ENCODE assay signal across 8 cellular contexts in the genomic region with DNA sequence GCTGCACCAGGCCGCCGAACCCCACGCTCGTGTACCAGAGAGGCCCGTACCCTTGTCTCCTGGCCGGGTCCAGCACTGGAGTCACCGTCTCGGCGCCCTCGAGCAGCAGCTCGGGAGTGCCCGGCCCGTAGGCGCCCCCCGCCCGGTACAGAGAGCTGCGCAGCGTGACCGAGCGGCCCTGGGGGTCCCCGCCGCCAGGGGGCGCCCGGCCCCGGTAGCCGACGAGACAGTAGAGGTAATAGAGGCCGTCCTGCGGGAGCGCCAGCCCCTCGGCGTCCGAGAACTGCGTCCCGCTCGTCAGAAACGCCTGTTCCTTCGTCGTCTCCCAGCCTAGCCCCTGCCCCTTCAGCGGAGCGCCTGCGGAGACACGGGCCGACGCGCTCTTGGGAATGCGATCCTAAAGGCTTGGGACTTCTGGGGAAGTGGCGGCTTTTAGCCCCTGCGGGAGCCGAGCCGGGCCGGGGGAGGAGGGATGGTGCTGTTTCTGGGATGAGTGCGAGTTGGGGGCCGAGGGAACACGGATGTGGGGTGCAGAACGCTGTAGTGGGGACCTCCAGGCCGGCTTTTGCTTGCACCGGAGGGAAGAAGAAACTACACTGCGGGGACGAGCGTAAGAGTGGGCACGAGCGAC. TPM values are rescaled to one million over a fixed set of nuclear protein-coding genes. Genes with fewer than 3 reads are reported as not detected.
DNase-seq lines count a peak whose midpoint lies in the region; ATAC-seq, FAIRE-seq and TF ChIP-seq lines count a peak whose summit lies in the region.

No MANE protein-coding gene starts in this region.

- intact Hi-C loops in Caco-2 (cut with micrococcal nuclease; ENCODE audit: unreplicated experiment), result loop anchor here (1.0 kb wide), 1 partner anchor 17 kb away; no protein-coding TSS in a partner anchor

- FAIRE-seq in frontal cortex (lab: Jason Lieb, UNC), result no peak

- H3K79me2 ChIP-seq in KMS-11 (ENCODE audit: insufficient read depth, low read depth), result no peaks in the 10 kb centered on the region

- TF ChIP-seq CTCF in Caco-2 (IDR thresholded peaks at IDR 0.05; ENCODE audit: insufficient read depth in 1 of 2, low read depth in 1 of 2, low read length in 1 of 2, severe bottlenecking in 1 of 2, unreplicated experiment in 1 of 2) (peak; percentile 90 to 93), KMS-11 (conservative IDR thresholded peaks at IDR 0.05; ENCODE audit: low read depth, low read length) (peak; percentile 87), RWPE2 (IDR thresholded peaks at IDR 0.05; ENCODE audit: poor library complexity, severe bottlenecking) (peak; percentile 98), neutrophil (IDR thresholded peaks at IDR 0.05) (peak; percentile 94)

- POLR2A ChIA-PET in Caco-2 (lab: Charles Lee), result interaction anchor here (0.9 to 1.4 kb wide), 2 partner anchors 39 to 55 kb away, joined by 3 to 6 read pairs; a partner anchor contains a TSS

- H3K27ac Mint-ChIP-seq in Caco-2 (ENCODE audit: unreplicated experiment), result peak overlapping the region; percentile 83

- no peaks in the 10 kb centered on the region for H3K36me3 ChIP-seq in Caco-2 (ENCODE audit: control insufficient read depth, insufficient read depth, low read length)
- H3K36me3 ChIP-seq in KMS-11 (ENCODE audit: insufficient read depth), result no peaks in the 10 kb centered on the region
- no peaks in the 10 kb centered on the region for H3K36me3 ChIP-seq in RWPE2 (ENCODE audit: low read depth)
- peaks cover 15% of the 10 kb centered on the region for H3K36me3 ChIP-seq in neutrophil

- H3K4me1 ChIP-seq in Caco-2 (peaks cover 3% of the 10 kb centered on the region; the same call in 1 of the 2 replicates), KMS-11 (ENCODE audit: low read depth, poor library complexity, severe bottlenecking) (peaks cover 25% of the 10 kb centered on the region), RWPE2 (ENCODE audit: insufficient read depth, poor library complexity, severe bottlenecking) (peaks cover 12% of the 10 kb centered on the region), neutrophil (ENCODE audit: control insufficient read depth in 1 of 2, insufficient read depth in 1 of 2, low read depth in 1 of 2, low read length in 1 of 2) (peaks cover 68 to 72% of the 10 kb centered on the region in 2 experiments)

- peak; percentile 82 to 92 for DNase-seq in Caco-2
- no peak for DNase-seq in RWPE2 (ENCODE audit: low spot score)
- peak; percentile 93 for DNase-seq in activated gamma-delta T cell treated with Interleukin-2 at 50 U/mL for 16 hours
- DNase-seq in frontal cortex (ENCODE audit: low spot score in 2 of 2), result peak; percentile 79 to 93
- peak in 48 of 49 donors; percentile 18 to 91 (median 74) for DNase-seq in substantia nigra (lab: John Stamatoyannopoulos, UW)

- no peaks in the 10 kb centered on the region for H3K27me3 Mint-ChIP-seq in Caco-2 (ENCODE audit: insufficient read depth, unreplicated experiment)

- H2AFZ ChIP-seq in KMS-11 (ENCODE audit: low read depth), result peak overlapping the region; percentile 96

- no peaks in the 10 kb centered on the region for H4K20me1 ChIP-seq in KMS-11 (ENCODE audit: insufficient read depth)

- H3K27ac ChIP-seq in KMS-11, result no peak overlapping the region
- H3K27ac ChIP-seq in RWPE2 (ENCODE audit: poor library complexity, severe bottlenecking), result no peak overlapping the region
- H3K27ac ChIP-seq in neutrophil, result peak overlapping the region; percentile 96
- H3K27ac ChIP-seq in substantia nigra (ENCODE audit: low read depth, low read length, poor library complexity, severe bottlenecking), result peak overlapping the region; percentile 80

- ATAC-seq in GM21390 (IDR thresholded peaks at IDR 0.05; ENCODE audit: unreplicated experiment), result peak; percentile 63
- ATAC-seq in RWPE2 (ENCODE audit: low read depth), result peak; percentile 84

- H3K4me2 ChIP-seq in KMS-11, result peak overlapping the region; percentile 84

- peak overlapping the region; percentile 97 for H3K4me3 Mint-ChIP-seq in Caco-2 (ENCODE audit: unreplicated experiment)

- no TSS peak for BruUV-seq in Caco-2 (replicated peaks; lab: Mats Ljungman, UMichigan)

- H3K9ac ChIP-seq in KMS-11, result no peak overlapping the region

- peaks cover 18% of the 10 kb centered on the region for H3K4me1 Mint-ChIP-seq in Caco-2 (ENCODE audit: low read depth, unreplicated experiment)

- H3K9me3 Mint-ChIP-seq in Caco-2 (ENCODE audit: unreplicated experiment), result no peaks in the 10 kb centered on the region

- peak overlapping the region; percentile 80 for H3K4me3 ChIP-seq in Caco-2 (ENCODE audit: low read depth, low read length)
- no peak overlapping the region for H3K4me3 ChIP-seq in KMS-11 (IDR thresholded peaks at IDR 0.05; ENCODE audit: insufficient read depth, low read depth, low read length)
- peak overlapping the region; percentile 52 for H3K4me3 ChIP-seq in RWPE2 (ENCODE audit: severe bottlenecking)
- H3K4me3 ChIP-seq in neutrophil (ENCODE audit: low read depth in 1 of 2, low read length in 1 of 2), result peak overlapping the region; percentile 92 to 94

- CTCF ChIA-PET in Caco-2 (lab: Charles Lee), result interaction anchor here (0.6 to 7.2 kb wide), 6 partner anchors 12 to 494 kb away, joined by 3 to 80 read pairs (median 4); a partner anchor contains a TSS

- H3K9me3 ChIP-seq in Caco-2 (no peaks in the 10 kb centered on the region), RWPE2 (ENCODE audit: severe bottlenecking) (no peaks in the 10 kb centered on the region), neutrophil (no peaks in the 10 kb centered on the region)

- peaks cover 5% of the 10 kb centered on the region for H3K36me3 Mint-ChIP-seq in Caco-2 (ENCODE audit: insufficient read depth, unreplicated experiment)

- H3K27me3 ChIP-seq in Caco-2 (replicated peaks; ENCODE audit: control insufficient read depth, insufficient read depth, low read length), result no peaks in the 10 kb centered on the region
- peaks cover 34% of the 10 kb centered on the region for H3K27me3 ChIP-seq in KMS-11 (ENCODE audit: insufficient read depth, low read depth)
- no peaks in the 10 kb centered on the region for H3K27me3 ChIP-seq in RWPE2 (ENCODE audit: insufficient read depth, poor library complexity, severe bottlenecking)
- no peaks in the 10 kb centered on the region for H3K27me3 ChIP-seq in neutrophil

RNA-seq across cellular contexts. Expression of a gene that starts 1.3 kb away (rescaled TPM):
- total RNA-seq in Caco-2 (2022) (not detected in 2 replicates), frontal cortex (not detected)

RNA-seq across cellular contexts. Expression of a gene that starts 5.2 kb away (rescaled TPM):
- not detected in 2 replicates for total RNA-seq in Caco-2 (2022)
- 1.2 TPM for total RNA-seq in frontal cortex

RNA-seq across cellular contexts. Expression of a gene that starts 5.6 kb away (rescaled TPM):
- total RNA-seq in Caco-2 (2022) (not detected in 2 replicates), frontal cortex (not detected)

RNA-seq across cellular contexts. Expression of a gene that starts 8.8 kb away (rescaled TPM):
- total RNA-seq in Caco-2 (2022) (not detected in 2 replicates), frontal cortex (not detected)

RNA-seq across cellular contexts. Expression of a gene that starts 11.9 kb away (rescaled TPM):
- total RNA-seq in Caco-2 (2022) (not detected in 2 replicates), frontal cortex (not detected)

Comparison
In these comparisons a context has a peak if more than half of its experiments do, and no peak if none do; other contexts are left out.
1. H3K27ac ChIP-seq: peak in neutrophil (single experiment) and substantia nigra (single experiment); none in KMS-11 (single experiment) and RWPE2 (single experiment).
2. Peak in every context shown above with its lines, with median percentiles within 50 percentile points of each other: CTCF ChIP-seq.